Comparison of ENCODE assay signal across 18 cellular contexts in genomic region chr18:74172697-74173433, GRCh38. TPM values are rescaled to one million over a fixed set of nuclear protein-coding genes. Genes with fewer than 3 reads are reported as not detected.
DNase-seq lines count a peak whose midpoint lies in the region; ATAC-seq, FAIRE-seq and TF ChIP-seq lines count a peak whose summit lies in the region.
"Had no signal": no experiment of that assay in that cellular context is flagged by ENCODE, and none has a peak within 500 bp of the region (broad histone marks: within the 10 kb centered on the region; RNA-seq: fewer than 3 reads in every experiment).

No MANE protein-coding gene starts in this region.

- H3K4me2 ChIP-seq in K562 (ENCODE audit: insufficient read depth, low read length) = peak overlapping the region; percentile 25; the same call in 1 of the 2 replicates

- H3K36me3 Mint-ChIP-seq in naive thymus-derived CD4-positive, alpha-beta T cell = no peaks in the 10 kb centered on the region
- H3K36me3 Mint-ChIP-seq: CD4-positive, CD25-positive, alpha-beta regulatory T cell; T-cell; WTC11 had no signal

- no peak for TF ChIP-seq RAD21 in K562 (CRISPR knock-in tag; conservative IDR thresholded peaks at IDR 0.05 in 1 of 2, IDR thresholded peaks at IDR 0.05 in 1 of 2)

- H3K27me3 Mint-ChIP-seq in naive thymus-derived CD4-positive, alpha-beta T cell = peaks cover 13 to 42% (median 32%) of the 10 kb centered on the region in 5 donors

- no peaks in the 10 kb centered on the region for H3K79me2 ChIP-seq in K562 (ENCODE audit: control insufficient read depth, insufficient read depth, low read length)

- CTCF ChIA-PET in K562 (lab: Yijun Ruan, JAX; ENCODE audit: low intra/inter-chr PET ratio) = no interaction called here
- CTCF ChIA-PET in naive thymus-derived CD4-positive, alpha-beta T cell (lab: Charles Lee) = no interaction called here

- H3K27me3 ChIP-seq in K562 (ENCODE audit: control insufficient read depth in 2 of 2, insufficient read depth in 2 of 2, low read length in 2 of 2) (peaks cover 10 to 36% of the 10 kb centered on the region in 2 experiments), stomach smooth muscle (ENCODE audit: control insufficient read depth in 1 of 2, insufficient read depth in 2 of 2, low read length in 2 of 2) (peaks cover 3 to 16% of the 10 kb centered on the region in 2 donors)
- no peaks in the 10 kb centered on the region for H3K27me3 ChIP-seq in naive thymus-derived CD4-positive, alpha-beta T cell (ENCODE audit: control insufficient read depth in 2 of 2, insufficient read depth in 2 of 2, low read length in 2 of 2)

- no peak overlapping the region; the same call in 1 of the 2 replicates for H3K4me3 ChIP-seq in K562
- H3K4me3 ChIP-seq in stomach smooth muscle (ENCODE audit: low read length in 2 of 2) = peak overlapping the region; percentile 46 to 64
- no peak overlapping the region for H3K4me3 ChIP-seq in naive thymus-derived CD4-positive, alpha-beta T cell (ENCODE audit: low read length)
- no peak overlapping the region for H3K4me3 ChIP-seq in kidney (ENCODE audit: low read length in 2 of 2)
- H3K4me3 ChIP-seq: thoracic aorta had no signal

- DNase-seq in NCI-H2171 treated with DMSO at 0.1 percent for 48 hours (lab: John Stamatoyannopoulos, UW) (peak; percentile 13), K562 (ENCODE audit: extremely low read depth in 1 of 4, low spot score in 3 of 4) (no peak), kidney (no peak)
- no peak for DNase-seq in naive thymus-derived CD4-positive, alpha-beta T cell
- DNase-seq: activated gamma-delta T cell; amygdala; NCI-H1694 treated with DMSO at 0.1 percent for 48 hours; stimulated activated CD4-positive, alpha-beta T cell treated with anti-CD3 and anti-CD28 coated beads, Interleukin-4, amount 100 ng/mL, for 1 hour; T-cell had no signal

- H3K9me3 ChIP-seq in K562 (replicated peaks; ENCODE audit: control insufficient read depth, insufficient read depth, low read depth, low read length) (no peaks in the 10 kb centered on the region), stomach smooth muscle (ENCODE audit: control insufficient read depth in 2 of 2, low read length in 2 of 2) (no peaks in the 10 kb centered on the region), kidney (ENCODE audit: control insufficient read depth in 1 of 2, low read length in 2 of 2) (no peaks in the 10 kb centered on the region)
- H3K9me3 ChIP-seq in naive thymus-derived CD4-positive, alpha-beta T cell (ENCODE audit: control insufficient read depth in 2 of 3, low read length in 3 of 3) = no peaks in the 10 kb centered on the region
- H3K9me3 ChIP-seq: thoracic aorta had no signal

- in situ Hi-C loops in K562 (cut with MboI) = no loop called here

- FAIRE-seq in K562 (lab: Jason Lieb, UNC) (no peak), kidney (lab: Jason Lieb, UNC) (no peak)
- FAIRE-seq: endometrium, H1, RCC 7860 had no signal

- intact Hi-C loops in K562 (cut with micrococcal nuclease) = no loop called here
- intact Hi-C loops in naive thymus-derived CD4-positive, alpha-beta T cell (cut with micrococcal nuclease) = no loop called here
- intact Hi-C loops in kidney (cut with DNase I) = no loop called here

- 3% methylated on average over 15 of the region's 27 CpGs for WGBS in K562 (ENCODE audit: insufficient coverage, low coverage, missing lambda C conversion rate)

- H3K9ac ChIP-seq in K562 (ENCODE audit: insufficient read depth in 1 of 2, low read depth in 2 of 2, low read length in 2 of 2) (no peak overlapping the region), stomach smooth muscle (ENCODE audit: low read length in 2 of 2) (no peak overlapping the region), kidney (ENCODE audit: low read length in 2 of 2) (no peak overlapping the region)

- H3K9me3 Mint-ChIP-seq in naive thymus-derived CD4-positive, alpha-beta T cell = no peaks in the 10 kb centered on the region
- H3K9me3 Mint-ChIP-seq: CD4-positive, CD25-positive, alpha-beta regulatory T cell; T-cell; WTC11 had no signal

- no peak overlapping the region for H3K4me3 Mint-ChIP-seq in naive thymus-derived CD4-positive, alpha-beta T cell
- H3K4me3 Mint-ChIP-seq: WTC11 had no signal

- no peak for TF ChIP-seq EP300 in K562 (IDR thresholded peaks at IDR 0.05; ENCODE audit: low read length)

- no peak for TF ChIP-seq CTCF in K562 (IDR thresholded peaks at IDR 0.05 in 2 of 3, conservative IDR thresholded peaks at IDR 0.05 in 1 of 3; ENCODE audit: insufficient read depth in 2 of 3, low read depth in 1 of 3, low read length in 3 of 3)
- TF ChIP-seq CTCF in kidney (IDR thresholded peaks at IDR 0.05; ENCODE audit: borderline replicate concordance, extremely low read depth, insufficient read depth) = no peak

- no peak overlapping the region for H3K27ac Mint-ChIP-seq in naive thymus-derived CD4-positive, alpha-beta T cell
- H3K27ac Mint-ChIP-seq: WTC11 had no signal

- POLR2A ChIA-PET in K562 (lab: Yijun Ruan, JAX) = interaction anchor here (0.6 to 1.1 kb wide), 3 partner anchors 9 to 930 kb away, joined by 3 read pairs; no protein-coding TSS in a partner anchor
- POLR2A ChIA-PET in naive thymus-derived CD4-positive, alpha-beta T cell (lab: Charles Lee) = no interaction called here

- no peak for TF ChIP-seq POLR2A in K562 (conservative IDR thresholded peaks at IDR 0.05)

- H3K27ac ChIP-seq in K562 (ENCODE audit: extremely low read depth, low read depth, low read length) (no peak overlapping the region), stomach smooth muscle (ENCODE audit: low read length) (no peak overlapping the region), kidney (ENCODE audit: low read depth in 2 of 2, low read length in 2 of 2) (no peak overlapping the region)
- no peak overlapping the region for H3K27ac ChIP-seq in naive thymus-derived CD4-positive, alpha-beta T cell (ENCODE audit: low read depth, low read length)
- H3K27ac ChIP-seq: thoracic aorta had no signal

- H3K4me1 Mint-ChIP-seq in naive thymus-derived CD4-positive, alpha-beta T cell = peaks cover 0 to 6% (median 0%) of the 10 kb centered on the region in 7 donors
- H3K4me1 Mint-ChIP-seq: WTC11 had no signal

- ATAC-seq in GM19025 (IDR thresholded peaks at IDR 0.05; ENCODE audit: low read depth, unreplicated experiment) = peak; percentile 9
- no peak for ATAC-seq in K562
- no peak for ATAC-seq in HG03095 (IDR thresholded peaks at IDR 0.05; ENCODE audit: unreplicated experiment)
- ATAC-seq in naive thymus-derived CD4-positive, alpha-beta T cell = no peak
- ATAC-seq: T-cell, WTC11 had no signal

- BruUV-seq in K562 (replicated peaks; lab: Mats Ljungman, UMichigan) = no TSS peak

- peaks cover 2% of the 10 kb centered on the region for H3K9me1 ChIP-seq in K562 (ENCODE audit: control insufficient read depth, insufficient read depth, low read length)

- H2AFZ ChIP-seq in K562 (ENCODE audit: low read depth, low read length) = 0 out of 2 replicates have a peak overlapping the region, but pooled peaks have one; percentile 32

- H3K4me1 ChIP-seq in K562 (replicated peaks in 1 of 2; ENCODE audit: control insufficient read depth in 2 of 2, insufficient read depth in 2 of 2, low read length in 2 of 2) (no peaks in the 10 kb centered on the region; a peak in 1 of 5 replicates), stomach smooth muscle (ENCODE audit: control insufficient read depth, insufficient read depth, low read length) (no peaks in the 10 kb centered on the region), kidney (ENCODE audit: control insufficient read depth in 1 of 2, insufficient read depth in 1 of 2, low read depth in 1 of 2, low read length in 2 of 2) (no peaks in the 10 kb centered on the region)
- no peaks in the 10 kb centered on the region for H3K4me1 ChIP-seq in naive thymus-derived CD4-positive, alpha-beta T cell (ENCODE audit: control insufficient read depth in 2 of 2, insufficient read depth in 2 of 2, low read length in 2 of 2)

- no peaks in the 10 kb centered on the region for H4K20me1 ChIP-seq in K562 (replicated peaks; ENCODE audit: control insufficient read depth, insufficient read depth, low read length)

- no peaks in the 10 kb centered on the region for H3K36me3 ChIP-seq in K562 (ENCODE audit: control insufficient read depth, insufficient read depth, low read length)
- H3K36me3 ChIP-seq in stomach smooth muscle (ENCODE audit: control insufficient read depth in 2 of 2, insufficient read depth in 2 of 2, low read length in 2 of 2) = no peaks in the 10 kb centered on the region
- H3K36me3 ChIP-seq in naive thymus-derived CD4-positive, alpha-beta T cell (ENCODE audit: control insufficient read depth in 2 of 3, insufficient read depth in 3 of 3, low read length in 3 of 3) = no peaks in the 10 kb centered on the region
- no peaks in the 10 kb centered on the region for H3K36me3 ChIP-seq in kidney (ENCODE audit: control insufficient read depth in 1 of 2, insufficient read depth in 2 of 2, low read length in 2 of 2)
- H3K36me3 ChIP-seq: thoracic aorta had no signal

RNA-seq across cellular contexts. Expression of gene TIMM21, which starts 24.5 kb away (rescaled TPM):
- 57.0 and 80.6 TPM in 2 replicates for total RNA-seq in K562 (2011; cell fraction: chromatin; rRNA removed; ENCODE audit: low replicate concordance)
- total RNA-seq in K562 (2011; cell fraction: nucleolus; rRNA removed) = 44.4 and 51.5 TPM in 2 replicates
- total RNA-seq in K562 (2011; cell fraction: nucleoplasm; rRNA removed) = 66.5 and 69.2 TPM in 2 replicates
- total RNA-seq in K562 (2014; rRNA removed) (90.7 and 94.0 TPM in 2 replicates), K562 (2014; rRNA removed; fragmentation: Illumina TruSeq; extraction: Trizol) (56.2 and 67.4 TPM in 2 replicates), K562 (2015; rRNA removed; fragmentation: Illumina TruSeq; extraction: Trizol) (60.4 and 66.1 TPM in 2 replicates), K562 (2021) (54.7 and 64.6 TPM in 2 replicates), kidney (28.5 TPM)
- polyA plus RNA-seq in K562 (2011; rRNA removed) (56.8 and 75.7 TPM in 2 replicates), K562 (2014; fragmentation: Illumina TruSeq; extraction: Trizol) (83.3 and 84.8 TPM in 2 replicates), K562 (2014; fragmentation: Nextera tagmentation; extraction: Ambion mirVana) (100 to 1,000 TPM; 187 to 229 TPM), K562 (2014; rRNA removed) (114 and 154 TPM in 2 replicates), kidney (ENCODE audit: insufficient read depth, low read depth, low replicate concordance) (77.4 TPM)
- polyA plus RNA-seq in K562 (2011; cell fraction: cytosol; rRNA removed) = 33.1 and 51.2 TPM in 2 replicates
- 62.3 and 82.0 TPM in 2 replicates for polyA plus RNA-seq in K562 (2011; cell fraction: nucleus; rRNA removed)
- 32.8 and 87.1 TPM in 2 replicates for polyA plus RNA-seq in K562 (2012)
- polyA minus RNA-seq in K562 (2011; rRNA and poly(A)+ RNA removed) = 58.6 and 78.6 TPM in 2 replicates
- polyA minus RNA-seq in K562 (2011; cell fraction: cytosol; rRNA and poly(A)+ RNA removed) = 20.8 and 22.0 TPM in 2 replicates
- polyA minus RNA-seq in K562 (2011; cell fraction: nucleus; rRNA and poly(A)+ RNA removed) = 22.3 and 50.8 TPM in 2 replicates
- total RNA-seq in naive thymus-derived CD4-positive, alpha-beta T cell = 10 to 100 TPM in 4 of 5 experiments, 1 to 10 TPM in 1; 9.7 to 30.2 (median 27.9) TPM
- 10 to 100 TPM; 15.2 to 25.8 TPM for polyA plus RNA-seq in naive thymus-derived CD4-positive, alpha-beta T cell

RNA-seq across cellular contexts. Expression of gene FBXO15, which starts 25.2 kb away (rescaled TPM):
- total RNA-seq in K562 (2011; cell fraction: chromatin; rRNA removed; ENCODE audit: low replicate concordance) = 0.26 TPM in 1 of 2 replicates, not detected in the other
- not detected in 2 replicates for total RNA-seq in K562 (2011; cell fraction: nucleolus; rRNA removed)
- total RNA-seq in K562 (2011; cell fraction: nucleoplasm; rRNA removed) = 0.99 TPM in 1 of 2 replicates, not detected in the other
- total RNA-seq in K562 (2014; rRNA removed) = 0.24 TPM in 1 of 2 replicates, not detected in the other
- total RNA-seq in K562 (2014; rRNA removed; fragmentation: Illumina TruSeq; extraction: Trizol) = 0.16 and 0.36 TPM in 2 replicates
- total RNA-seq in K562 (2015; rRNA removed; fragmentation: Illumina TruSeq; extraction: Trizol) = 0.26 and 0.43 TPM in 2 replicates
- total RNA-seq in K562 (2021) = 0.29 and 0.58 TPM in 2 replicates
- 0.23 and 0.25 TPM in 2 replicates for polyA plus RNA-seq in K562 (2011; rRNA removed)
- polyA plus RNA-seq in K562 (2011; cell fraction: cytosol; rRNA removed) = 0.21 TPM in 1 of 2 replicates, not detected in the other
- polyA plus RNA-seq in K562 (2011; cell fraction: nucleus; rRNA removed) = 0.31 and 0.40 TPM in 2 replicates
- 0.22 and 0.26 TPM in 2 replicates for polyA plus RNA-seq in K562 (2012)
- polyA plus RNA-seq in K562 (2014; fragmentation: Illumina TruSeq; extraction: Trizol) = 0.07 and 0.48 TPM in 2 replicates
- under 1 TPM; 0.15 to 0.35 TPM for polyA plus RNA-seq in K562 (2014; fragmentation: Nextera tagmentation; extraction: Ambion mirVana)
- polyA plus RNA-seq in K562 (2014; rRNA removed) = 0.08 and 0.11 TPM in 2 replicates
- 0.57 and 0.60 TPM in 2 replicates for polyA minus RNA-seq in K562 (2011; rRNA and poly(A)+ RNA removed)
- polyA minus RNA-seq in K562 (2011; cell fraction: cytosol; rRNA and poly(A)+ RNA removed) = not detected in 2 replicates
- 0.13 and 0.44 TPM in 2 replicates for polyA minus RNA-seq in K562 (2011; cell fraction: nucleus; rRNA and poly(A)+ RNA removed)
- total RNA-seq in naive thymus-derived CD4-positive, alpha-beta T cell = 1 to 10 TPM; 1.1 to 4.9 (median 1.3) TPM
- polyA plus RNA-seq in naive thymus-derived CD4-positive, alpha-beta T cell = 1 to 10 TPM; 4.9 to 5.1 TPM
- total RNA-seq in kidney = 3.5 TPM
- polyA plus RNA-seq in kidney (ENCODE audit: insufficient read depth, low read depth, low replicate concordance) = 9.1 TPM
- total RNA-seq: CD4-positive, CD25-positive, alpha-beta regulatory T cell had no signal

Comparison
In these comparisons a context has a peak if more than half of its experiments do, and no peak if none do; other contexts are left out.
1. H3K4me3 ChIP-seq: peak in stomach smooth muscle (2 of 2); none in K562 (single experiment), naive thymus-derived CD4-positive, alpha-beta T cell (single experiment) and kidney (0 of 2).